7 cellular contexts compared by ENCODE assay signal in genomic region chr1:97095764-97096163, GRCh38.
"Had no signal": no experiment of that assay in that cellular context is flagged by ENCODE, and none has a peak within 500 bp of the region (broad histone marks: within the 10 kb centered on the region; RNA-seq: fewer than 3 reads in every experiment).

No MANE protein-coding gene starts in this region.

- ATAC-seq: K562 had no signal

- FAIRE-seq: HTR-8/SVneo, K562 had no signal

- H3K27ac ChIP-seq: GM23248 had no signal

- H2AFZ ChIP-seq: GM23248 had no signal

- H3K9ac ChIP-seq: GM23248 had no signal

- DNase-seq: GM23248, GOT3, H9, HCEC 1CT, IMR-90 had no signal

- H3K4me3 ChIP-seq: GM23248, K562 had no signal
